11 cellular contexts compared by ENCODE assay signal in the genomic region with DNA sequence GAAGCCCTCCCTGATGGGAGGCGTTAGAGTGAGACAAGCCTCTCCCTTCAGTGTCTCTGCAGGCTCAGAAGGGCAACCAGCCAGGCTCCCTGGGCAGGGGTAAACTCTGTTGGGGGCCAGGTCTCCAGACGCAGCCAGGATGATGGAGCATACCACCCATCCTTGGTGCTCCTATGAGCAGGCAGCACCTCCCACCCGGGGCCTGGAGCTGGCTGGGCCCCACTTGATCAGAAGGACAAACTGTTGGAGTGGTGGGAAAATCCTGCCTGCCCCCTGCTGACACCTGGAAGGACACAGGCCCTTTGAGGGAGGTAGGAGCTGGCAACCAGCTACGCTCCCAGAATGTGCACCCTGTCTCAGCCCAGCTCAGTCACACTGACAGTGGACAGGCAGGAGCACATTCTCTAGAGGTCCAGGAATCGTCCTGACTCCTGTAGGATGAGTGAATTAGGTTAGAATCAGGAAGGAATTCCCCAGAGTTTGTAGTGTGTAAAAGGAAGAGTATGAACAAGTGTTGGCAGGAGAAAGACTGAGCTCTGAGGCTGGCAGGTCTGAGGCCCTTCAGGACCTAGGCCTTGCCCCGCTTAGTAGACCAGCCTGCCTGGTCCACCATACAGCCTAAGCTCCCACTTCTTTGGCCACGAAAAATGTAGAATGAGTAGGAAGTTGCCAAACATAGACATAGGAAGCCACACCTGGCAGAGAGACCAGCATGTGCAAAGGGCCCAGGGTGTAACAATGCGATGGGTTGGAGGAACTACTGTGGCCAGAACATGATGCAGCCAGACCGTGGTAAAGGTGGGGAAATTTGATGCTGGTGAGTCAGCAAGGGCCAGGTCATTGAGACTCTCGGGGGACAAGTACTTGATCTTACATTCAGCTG. TPM values are rescaled to one million over a fixed set of nuclear protein-coding genes. Genes with fewer than 3 reads are reported as not detected.
DNase-seq lines count a peak whose midpoint lies in the region; ATAC-seq and TF ChIP-seq lines count a peak whose summit lies in the region.
"Had no signal": no experiment of that assay in that cellular context is flagged by ENCODE, and none has a peak within 500 bp of the region (broad histone marks: within the 10 kb centered on the region; RNA-seq: fewer than 3 reads in every experiment).

No MANE protein-coding gene starts in this region.

- POLR2A ChIA-PET in RWPE1 (lab: Yijun Ruan, JAX; ENCODE audit: low non-redundant PET), result interaction anchor here (1.3 kb wide), 1 partner anchor 18 kb away, joined by 4 read pairs; no protein-coding TSS in a partner anchor

- H3K27me3 ChIP-seq in stomach, result no peaks in the 10 kb centered on the region
- H3K27me3 ChIP-seq: body of pancreas had no signal

- no peak for TF ChIP-seq EP300 in stomach (IDR thresholded peaks at IDR 0.05)

- no peaks in the 10 kb centered on the region for H3K36me3 ChIP-seq in stomach

- CTCF ChIA-PET in RWPE1 (lab: Yijun Ruan, JAX), result interaction anchor here (0.5 to 1.9 kb wide), 5 partner anchors 8 to 925 kb away, joined by 3 to 8 read pairs (median 4); no protein-coding TSS in a partner anchor

- no peaks in the 10 kb centered on the region for H3K9me3 ChIP-seq in stomach
- H3K9me3 ChIP-seq: body of pancreas had no signal

- DNase-seq in NCI-H82 (lab: John Stamatoyannopoulos, UW) (peak; percentile 22), NCI-H82 treated with DMSO at 0.1 percent for 48 hours (lab: John Stamatoyannopoulos, UW; ENCODE audit: unreplicated experiment) (no peak), RWPE1 (ENCODE audit: low spot score) (no peak), left ventricle myocardium superior (peak; percentile 41), stomach (no peak), T-helper 1 cell (no peak)
- DNase-seq in stimulated activated CD4-positive, alpha-beta T cell treated with anti-CD3 and anti-CD28 coated beads, Interleukin-4, amount 100 ng/mL, for 4 hours, result no peak
- DNase-seq: ACHN, left colon had no signal

- no peak for TF ChIP-seq CTCF in RWPE1 (conservative IDR thresholded peaks at IDR 0.05; ENCODE audit: low read depth)
- TF ChIP-seq CTCF in stomach (IDR thresholded peaks at IDR 0.05), result no peak

- H3K4me1 ChIP-seq in stomach, result peaks cover 58 to 98% (median 80%) of the 10 kb centered on the region in 4 donors

- H3K4me3 ChIP-seq in stomach, result no peak overlapping the region
- H3K4me3 ChIP-seq: body of pancreas had no signal

- 60 to 74% (median 69%) methylated on average over 9 to 10 of the region's 10 CpGs for WGBS in stomach, 5 donors

- H3K27ac ChIP-seq in RWPE1 (peak overlapping the region; percentile 48), stomach (peak overlapping the region in 4 of 5 donors; percentile 21 to 95 (median 86))

- no peak for TF ChIP-seq POLR2A in stomach (IDR thresholded peaks at IDR 0.05)

- ATAC-seq in left ventricle myocardium superior, result peak; percentile 30
- no peak for ATAC-seq in HG02852 (IDR thresholded peaks at IDR 0.05; ENCODE audit: unreplicated experiment)
- ATAC-seq: body of pancreas, left colon had no signal

- intact Hi-C loops in left ventricle myocardium superior (cut with micrococcal nuclease) (no loop called here), stomach (cut with DNase I; ENCODE audit: low total_unique reads) (no loop called here)

RNA-seq across cellular contexts. Expression of gene ARHGEF17, which starts 19.1 kb away (rescaled TPM):
- total RNA-seq in left ventricle myocardium superior (52.0 TPM), stomach (10 to 100 TPM; 29.9 to 66.5 (median 38.8) TPM)
- polyA plus RNA-seq in stomach, result 10 to 100 TPM in 2 of 3 donors, 1 to 10 TPM in 1; 5.0 to 13.1 (median 10.8) TPM

RNA-seq across cellular contexts. Expression of gene RELT, which starts 49.0 kb away (rescaled TPM):
- total RNA-seq in left ventricle myocardium superior (1.8 TPM), stomach (10 to 100 TPM in 1 of 5 donors, 1 to 10 TPM in 2, not detected in 2; 2.2 to 18.7 (median 2.9) TPM)
- polyA plus RNA-seq in stomach, result 1 to 10 TPM; 1.2 to 1.6 (median 1.2) TPM

RNA-seq across cellular contexts. Expression of gene P2RY6, which starts 55.0 kb away (rescaled TPM):
- total RNA-seq in left ventricle myocardium superior (1.5 TPM), stomach (1 to 10 TPM in 1 of 5 donors, under 1 TPM in 1, not detected in 3; 0.29 to 1.3 TPM)
- 1 to 10 TPM; 1.2 to 2.9 (median 2.1) TPM for polyA plus RNA-seq in stomach
- total RNA-seq: body of pancreas had no signal

Comparison
In these comparisons a context has a peak if more than half of its experiments do, and no peak if none do; other contexts are left out.
1. DNase-seq: peak in NCI-H82 (single experiment) and left ventricle myocardium superior (single experiment); none in NCI-H82 treated with DMSO at 0.1 percent for 48 hours (single experiment), RWPE1 (single experiment), stomach (single experiment), stimulated activated CD4-positive, alpha-beta T cell treated with anti-CD3 and anti-CD28 coated beads, Interleukin-4, amount 100 ng/mL, for 4 hours (0 of 2) and T-helper 1 cell (0 of 5).